ENCODE assay signal across 32 cellular contexts in genomic region chr1:4760088-4760487, GRCh38.
"Had no signal": no experiment of that assay in that cellular context is flagged by ENCODE, and none has a peak within 500 bp of the region (broad histone marks: within the 10 kb centered on the region; RNA-seq: fewer than 3 reads in every experiment).

No MANE protein-coding gene starts in this region.

- H3K4me3 ChIP-seq: esophagus muscularis mucosa, gastrocnemius medialis had no signal

- H3K27ac ChIP-seq: brain microvascular endothelial cell, esophagus muscularis mucosa, foreskin keratinocyte, gastrocnemius medialis, WERI-Rb-1 had no signal

- H3K9me3 ChIP-seq: esophagus muscularis mucosa, gastrocnemius medialis had no signal

- ATAC-seq: activated CD4-positive, CD25-positive, alpha-beta regulatory T cell treated with anti-CD3 and anti-CD28 coated beads, Interleukin-2, amount 50 U/mL, for 24 hours; activated CD8-positive, alpha-beta memory T cell treated with anti-CD3 and anti-CD28 coated beads, Interleukin-2, amount 10 ng/mL, durations not matched to agents 7 days and 5 days; activated CD8-positive, alpha-beta T cell treated with anti-CD3 and anti-CD28 coated beads, Interleukin-2, amount 10 ng/mL, durations not matched to agents 7 days and 5 days; activated naive CD4-positive, alpha-beta T cell treated with anti-CD3 and anti-CD28 coated beads, Interleukin-2, amount 50 U/mL, for 72 hours; effector memory CD8-positive, alpha-beta T cell; foreskin keratinocyte; gastrocnemius medialis; T-helper 17 cell had no signal

- H3K36me3 ChIP-seq: brain microvascular endothelial cell, esophagus muscularis mucosa, gastrocnemius medialis, WERI-Rb-1 had no signal

- DNase-seq: activated B cell treated with CpG ODN at 0.5 μM for 24 hours; activated CD4-positive, alpha-beta T cell treated with anti-CD3 and anti-CD28 coated beads for 48 hours; activated CD4-positive, alpha-beta T cell treated with anti-CD3 and anti-CD28 coated beads, Interleukin-2, amount 50 U/mL, for 1 hour; activated CD4-positive, alpha-beta T cell treated with anti-CD3 and anti-CD28 coated beads, Interleukin-2, amount 50 U/mL, for 48 hours; activated CD8-positive, alpha-beta memory T cell treated with anti-CD3 and anti-CD28 coated beads, Interleukin-2, amount 10 ng/mL, durations not matched to agents 7 days and 5 days; activated CD8-positive, alpha-beta memory T cell treated with anti-CD3 and anti-CD28 coated beads, Interleukin-2, amount 50 U/mL, for 4 hours; activated CD8-positive, alpha-beta T cell treated with anti-CD3 and anti-CD28 coated beads, Interleukin-2, amount 10 ng/mL, durations not matched to agents 7 days and 5 days; activated effector memory CD4-positive, alpha-beta T cell treated with anti-CD3 and anti-CD28 coated beads, Interleukin-2, amount 50 U/mL, for 16 hours; activated naive CD4-positive, alpha-beta T cell treated with anti-CD3 and anti-CD28 coated beads, Interleukin-2, amount 10 ng/mL, durations not matched to agents 7 days and 5 days; activated naive CD8-positive, alpha-beta T cell treated with anti-CD3 and anti-CD28 coated beads, Interleukin-2, amount 10 ng/mL, durations not matched to agents 7 days and 5 days; activated T-cell treated with anti-CD3 and anti-CD28 coated beads, Interleukin-2, amount 50 U/mL, for 1 hour; activated T-cell treated with anti-CD3 and anti-CD28 coated beads, Interleukin-2, amount 50 U/mL, for 48 hours; amniotic stem cell; anterior cingulate cortex; brain microvascular endothelial cell; caudate nucleus; cortex of kidney; dermis blood vessel endothelial cell; effector CD4-positive, alpha-beta T cell; effector memory CD8-positive, alpha-beta T cell; erythroblast; foreskin keratinocyte; gastrocnemius medialis; T-helper 1 cell; T-helper 17 cell; T1000; WERI-Rb-1 had no signal

- FAIRE-seq: astrocyte, colon had no signal

- H3K27me3 ChIP-seq: brain microvascular endothelial cell, foreskin keratinocyte had no signal

- H3K4me1 ChIP-seq: esophagus muscularis mucosa, gastrocnemius medialis had no signal
